In genomic region chr3:56799251-56799882, GRCh38 we compare ENCODE assay signal across 8 cellular contexts. TPM values are rescaled to one million over a fixed set of nuclear protein-coding genes. Genes with fewer than 3 reads are reported as not detected.
DNase-seq lines count a peak whose midpoint lies in the region; ATAC-seq and TF ChIP-seq lines count a peak whose summit lies in the region.

No MANE protein-coding gene starts in this region.

- H3K4me1 ChIP-seq in ovary (ENCODE audit: insufficient read depth): peaks cover 4% of the 10 kb centered on the region

- H3K27me3 Mint-ChIP-seq in activated T-helper 17 cell treated with anti-CD3 and anti-CD28 coated beads, Interleukin-2, amount 50 U/mL, for 72 hours: no peaks in the 10 kb centered on the region

- H3K9me3 Mint-ChIP-seq in activated T-helper 17 cell treated with anti-CD3 and anti-CD28 coated beads, Interleukin-2, amount 50 U/mL, for 72 hours: no peaks in the 10 kb centered on the region

- H3K4me1 Mint-ChIP-seq in activated T-helper 17 cell treated with anti-CD3 and anti-CD28 coated beads, Interleukin-2, amount 50 U/mL, for 72 hours: peaks cover 41% of the 10 kb centered on the region

- peak overlapping the region; percentile 88 for H3K4me3 Mint-ChIP-seq in activated T-helper 17 cell treated with anti-CD3 and anti-CD28 coated beads, Interleukin-2, amount 50 U/mL, for 72 hours

- peaks cover 23% of the 10 kb centered on the region for H3K36me3 Mint-ChIP-seq in activated T-helper 17 cell treated with anti-CD3 and anti-CD28 coated beads, Interleukin-2, amount 50 U/mL, for 72 hours (ENCODE audit: low read depth)

- 7 to 9% (median 9%) methylated on average over 7 of the region's 7 CpGs for WGBS in ovary, 3 donors

- peak overlapping the region; percentile 32 for H3K4me3 ChIP-seq in ovary

- TF ChIP-seq CTCF in AG09319 (IDR thresholded peaks at IDR 0.05; ENCODE audit: low read depth, low read length) (peak; percentile 45), ovary (IDR thresholded peaks at IDR 0.05) (peak; percentile 42 to 72 (median 71))

- TF ChIP-seq POLR2A in ovary (IDR thresholded peaks at IDR 0.05): no peak

- no peaks in the 10 kb centered on the region for H3K9me3 ChIP-seq in ovary

- peak overlapping the region in 1 of 2 donors; percentile 45 for H3K27ac ChIP-seq in ovary

- intact Hi-C loops in ovary (cut with DNase I): loop anchor here in 3 of 4 donors (5.0 to 10.0 kb wide), 2 partner anchors 95 to 188 kb away; no protein-coding TSS in a partner anchor

- DNase-seq in AG09319 (ENCODE audit: extremely low read depth, low read depth) (no peak), GM19240 (ENCODE audit: insufficient read length, low spot score) (peak; percentile 31), NCI-H460 (ENCODE audit: extremely low read depth, low read depth) (peak; percentile 41), foreskin melanocyte (peak; percentile 58), ovary (no peak)
- no peak for DNase-seq in activated CD4-positive, CD25-positive, alpha-beta regulatory T cell treated with anti-CD3 and anti-CD28 coated beads, Interleukin-2, amount 50 U/mL, for 72 hours

- H3K27me3 ChIP-seq in ovary: no peaks in the 10 kb centered on the region

- TF ChIP-seq EP300 in ovary (IDR thresholded peaks at IDR 0.05): no peak

- no peaks in the 10 kb centered on the region for H3K36me3 ChIP-seq in ovary

- no peak for ATAC-seq in activated T-helper 17 cell treated with anti-CD3 and anti-CD28 coated beads, Interleukin-2, amount 50 U/mL, for 72 hours (replicated peaks)
- ATAC-seq in HG03442 (IDR thresholded peaks at IDR 0.05; ENCODE audit: unreplicated experiment): no peak

- peak overlapping the region; percentile 62 for H3K27ac Mint-ChIP-seq in activated T-helper 17 cell treated with anti-CD3 and anti-CD28 coated beads, Interleukin-2, amount 50 U/mL, for 72 hours

RNA-seq across cellular contexts. Expression of gene ARHGEF3, which starts 2.4 kb away (rescaled TPM):
- total RNA-seq in NCI-H460 (2014; rRNA removed; shearing (Covaris generic)): 1.1 and 1.8 TPM in 2 replicates
- 1.2 and 1.7 TPM in 2 replicates for polyA plus RNA-seq in NCI-H460 (2014; cell fraction: nucleus; rRNA removed)
- total RNA-seq in activated T-helper 17 cell treated with anti-CD3 and anti-CD28 coated beads, Interleukin-2, amount 50 U/mL, for 72 hours: 10 to 100 TPM; 12.3 to 17.0 TPM
- total RNA-seq in ovary: 10 to 100 TPM; 23.5 to 48.1 (median 39.5) TPM
- polyA plus RNA-seq in ovary: 10 to 100 TPM; 23.9 to 48.2 TPM

Comparison
In these comparisons a context has a peak if more than half of its experiments do, and no peak if none do; other contexts are left out.
1. DNase-seq: peak in GM19240 (single experiment), NCI-H460 (single experiment) and foreskin melanocyte (single experiment); none in AG09319 (single experiment), ovary (0 of 5) and activated CD4-positive, CD25-positive, alpha-beta regulatory T cell treated with anti-CD3 and anti-CD28 coated beads, Interleukin-2, amount 50 U/mL, for 72 hours (single experiment).